ENCODE assay signal across 17 cellular contexts in the genomic region with DNA sequence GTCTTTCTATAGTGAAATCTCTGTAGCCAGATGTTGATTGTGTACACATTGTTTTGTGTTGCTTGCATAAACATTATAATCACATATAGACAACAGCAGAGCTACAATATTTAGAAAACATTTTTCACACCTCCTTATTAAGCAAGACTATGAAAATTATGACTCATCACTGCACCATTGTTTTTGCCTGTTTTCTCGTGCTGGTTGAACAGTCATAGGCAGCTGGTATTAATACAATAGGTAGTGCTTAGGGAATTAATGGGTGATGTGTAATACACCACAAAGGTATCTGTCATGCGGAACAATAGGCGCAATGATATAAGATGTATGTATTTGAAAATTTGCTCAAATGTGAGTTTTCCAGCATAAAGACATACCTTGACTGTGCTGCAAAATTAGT.
DNase-seq lines count a peak whose midpoint lies in the region; ATAC-seq, FAIRE-seq and TF ChIP-seq lines count a peak whose summit lies in the region.
"Had no signal": no experiment of that assay in that cellular context is flagged by ENCODE, and none has a peak within 500 bp of the region (broad histone marks: within the 10 kb centered on the region; RNA-seq: fewer than 3 reads in every experiment).

No MANE protein-coding gene starts in this region.

- DNase-seq in NCI-H2196 (lab: John Stamatoyannopoulos, UW; ENCODE audit: unreplicated experiment) (peak; percentile 6), NCI-H2196 treated with DMSO at 0.1 percent for 48 hours (lab: John Stamatoyannopoulos, UW; ENCODE audit: unreplicated experiment) (no peak), NCI-H1694 treated with DMSO at 0.1 percent for 48 hours (lab: John Stamatoyannopoulos, UW) (peak; percentile 81), cardiac fibroblast (ENCODE audit: low read depth in 2 of 2) (peak; percentile 36 to 78), renal cortical epithelial cell (ENCODE audit: low read depth) (peak; percentile 76), DMS79 treated with DMSO at 0.1 percent for 48 hours (lab: John Stamatoyannopoulos, UW) (no peak), frontal cortex (ENCODE audit: low spot score in 2 of 2) (no peak)
- DNase-seq: activated CD4-positive, alpha-beta T cell treated with anti-CD3 and anti-CD28 coated beads, Interleukin-2, amount 10 ng/mL, durations not matched to agents 24 days and 14 days; activated T-cell treated with anti-CD3 and anti-CD28 coated beads, Interleukin-2, amount 50 U/mL, for 72 hours; amniotic stem cell; Calu3; immature natural killer cell; midbrain; NCI-H82 had no signal

- H3K4me3 ChIP-seq in cardiac fibroblast (replicated peaks in 1 of 2; ENCODE audit: low read depth in 2 of 2, low read length in 2 of 2): no peak overlapping the region
- H3K4me3 ChIP-seq: gastroesophageal sphincter had no signal

- no peak for TF ChIP-seq CTCF in cardiac fibroblast (IDR thresholded peaks at IDR 0.05; ENCODE audit: low read depth, low read length)

- ATAC-seq in HG02938 (IDR thresholded peaks at IDR 0.05; ENCODE audit: unreplicated experiment): no peak
- ATAC-seq: activated T-cell treated with anti-CD3 and anti-CD28 coated beads, Interleukin-2, amount 50 U/mL, for 72 hours; gastroesophageal sphincter; Right ventricle myocardium inferior had no signal

- FAIRE-seq in frontal cortex (lab: Jason Lieb, UNC): no peak

Comparison
In these comparisons a context has a peak if more than half of its experiments do, and no peak if none do; other contexts are left out.
1. DNase-seq: peak in NCI-H2196 (single experiment), NCI-H1694 treated with DMSO at 0.1 percent for 48 hours (single experiment), cardiac fibroblast (2 of 2) and renal cortical epithelial cell (single experiment); none in NCI-H2196 treated with DMSO at 0.1 percent for 48 hours (single experiment), DMS79 treated with DMSO at 0.1 percent for 48 hours (single experiment) and frontal cortex (0 of 2).